15 cellular contexts compared by ENCODE assay signal in genomic region chr18:12564378-12564777, GRCh38.
DNase-seq lines count a peak whose midpoint lies in the region; ATAC-seq, FAIRE-seq and TF ChIP-seq lines count a peak whose summit lies in the region.
"Had no signal": no experiment of that assay in that cellular context is flagged by ENCODE, and none has a peak within 500 bp of the region (broad histone marks: within the 10 kb centered on the region; RNA-seq: fewer than 3 reads in every experiment).

No MANE protein-coding gene starts in this region.

- peaks cover 27% of the 10 kb centered on the region for H3K9me3 Mint-ChIP-seq in WTC11
- peaks cover 21% of the 10 kb centered on the region for H3K9me3 Mint-ChIP-seq in osteocyte (ENCODE audit: unreplicated experiment)
- H3K9me3 Mint-ChIP-seq in activated naive CD8-positive, alpha-beta T cell treated with anti-CD3 and anti-CD28 coated beads, Interleukin-2, amount 50 U/mL, for 24 hours: no peaks in the 10 kb centered on the region
- H3K9me3 Mint-ChIP-seq: CD4-positive, alpha-beta T cell had no signal

- H3K4me1 Mint-ChIP-seq in WTC11: peaks cover 10% of the 10 kb centered on the region
- H3K4me1 Mint-ChIP-seq in osteocyte (ENCODE audit: unreplicated experiment): peaks cover 12% of the 10 kb centered on the region
- no peaks in the 10 kb centered on the region for H3K4me1 Mint-ChIP-seq in activated naive CD8-positive, alpha-beta T cell treated with anti-CD3 and anti-CD28 coated beads, Interleukin-2, amount 50 U/mL, for 24 hours
- H3K4me1 Mint-ChIP-seq: B cell had no signal

- H3K36me3 Mint-ChIP-seq in WTC11 (peaks cover 17% of the 10 kb centered on the region), osteocyte (ENCODE audit: unreplicated experiment) (peaks cover 14% of the 10 kb centered on the region)
- no peaks in the 10 kb centered on the region for H3K36me3 Mint-ChIP-seq in activated naive CD8-positive, alpha-beta T cell treated with anti-CD3 and anti-CD28 coated beads, Interleukin-2, amount 50 U/mL, for 24 hours (ENCODE audit: low read depth)

- TF ChIP-seq POLR2A in H54 (IDR thresholded peaks at IDR 0.05; ENCODE audit: low read depth, low read length): no peak

- no peak for TF ChIP-seq CTCF in WTC11 (IDR thresholded peaks at IDR 0.05)
- no peak for TF ChIP-seq CTCF in osteocyte (IDR thresholded peaks at IDR 0.05)

- H3K27me3 Mint-ChIP-seq in WTC11 (ENCODE audit: low read depth): no peaks in the 10 kb centered on the region
- no peaks in the 10 kb centered on the region for H3K27me3 Mint-ChIP-seq in osteocyte (ENCODE audit: unreplicated experiment)
- H3K27me3 Mint-ChIP-seq in activated naive CD8-positive, alpha-beta T cell treated with anti-CD3 and anti-CD28 coated beads, Interleukin-2, amount 50 U/mL, for 24 hours: peaks cover 14% of the 10 kb centered on the region

- ATAC-seq in WTC11 (0 out of 2 replicates have a peak, but pooled peaks have one; percentile 36), left lobe of liver (peak; percentile 90), HG02840 (IDR thresholded peaks at IDR 0.05; ENCODE audit: low FRiP score, unreplicated experiment) (no peak)
- ATAC-seq in activated naive CD8-positive, alpha-beta T cell treated with anti-CD3 and anti-CD28 coated beads, Interleukin-2, amount 50 U/mL, for 24 hours: no peak
- ATAC-seq: HCT116 had no signal

- FAIRE-seq in H54 (lab: Jason Lieb, UNC): peak; percentile 23

- H3K27ac Mint-ChIP-seq in WTC11 (no peak overlapping the region), osteocyte (ENCODE audit: unreplicated experiment) (no peak overlapping the region)
- H3K27ac Mint-ChIP-seq in activated naive CD8-positive, alpha-beta T cell treated with anti-CD3 and anti-CD28 coated beads, Interleukin-2, amount 50 U/mL, for 24 hours: no peak overlapping the region
- H3K27ac Mint-ChIP-seq: B cell; CD4-positive, alpha-beta T cell; IgD-negative memory B cell had no signal

- DNase-seq in H54 (ENCODE audit: insufficient read length, low spot score) (no peak), WTC11 (ENCODE audit: low spot score) (no peak), left lobe of liver (ENCODE audit: low spot score) (no peak), osteocyte (ENCODE audit: extremely low spot score, unreplicated experiment) (peak; percentile 49), mucosa of gallbladder (ENCODE audit: low spot score) (no peak)
- no peak for DNase-seq in activated naive CD8-positive, alpha-beta T cell treated with anti-CD3 and anti-CD28 coated beads, Interleukin-2, amount 50 U/mL, for 24 hours
- DNase-seq: C1 segment of cervical spinal cord; Calu3; CD4-positive, alpha-beta T cell; DMS 273 treated with DMSO at 0.1 percent for 48 hours; GOT3 had no signal

- CTCF ChIA-PET in WTC11 (lab: Charles Lee): no interaction called here

- POLR2A ChIA-PET in WTC11 (lab: Charles Lee): no interaction called here

- no peak overlapping the region for H3K4me3 Mint-ChIP-seq in WTC11
- H3K4me3 Mint-ChIP-seq in osteocyte (ENCODE audit: unreplicated experiment): no peak overlapping the region
- no peak overlapping the region for H3K4me3 Mint-ChIP-seq in activated naive CD8-positive, alpha-beta T cell treated with anti-CD3 and anti-CD28 coated beads, Interleukin-2, amount 50 U/mL, for 24 hours
- H3K4me3 Mint-ChIP-seq: B cell; CD4-positive, alpha-beta T cell; IgD-negative memory B cell had no signal

TF ChIP-seq in WTC11, 78 proteins besides CTCF, POLR2A, EP300 and RAD21:
- TF ChIP-seq MXD4 (CRISPR knock-in tag; IDR thresholded peaks at IDR 0.05; ENCODE audit: borderline replicate concordance): no peak
- TF ChIP-seq, protein P1, sequence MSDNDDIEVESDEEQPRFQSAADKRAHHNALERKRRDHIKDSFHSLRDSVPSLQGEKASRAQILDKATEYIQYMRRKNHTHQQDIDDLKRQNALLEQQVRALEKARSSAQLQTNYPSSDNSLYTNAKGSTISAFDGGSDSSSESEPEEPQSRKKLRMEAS (CRISPR knock-in tag; IDR thresholded peaks at IDR 0.05): no peak
- TF ChIP-seq RORB (CRISPR knock-in tag; IDR thresholded peaks at IDR 0.05): no peak
- TF ChIP-seq NR2C2 (CRISPR knock-in tag; IDR thresholded peaks at IDR 0.05): no peak
- no peak for TF ChIP-seq RELA (CRISPR knock-in tag; IDR thresholded peaks at IDR 0.05; ENCODE audit: borderline replicate concordance)
- TF ChIP-seq SMAD3 (CRISPR knock-in tag; IDR thresholded peaks at IDR 0.05; ENCODE audit: borderline replicate concordance): no peak
- TF ChIP-seq, protein P2, sequence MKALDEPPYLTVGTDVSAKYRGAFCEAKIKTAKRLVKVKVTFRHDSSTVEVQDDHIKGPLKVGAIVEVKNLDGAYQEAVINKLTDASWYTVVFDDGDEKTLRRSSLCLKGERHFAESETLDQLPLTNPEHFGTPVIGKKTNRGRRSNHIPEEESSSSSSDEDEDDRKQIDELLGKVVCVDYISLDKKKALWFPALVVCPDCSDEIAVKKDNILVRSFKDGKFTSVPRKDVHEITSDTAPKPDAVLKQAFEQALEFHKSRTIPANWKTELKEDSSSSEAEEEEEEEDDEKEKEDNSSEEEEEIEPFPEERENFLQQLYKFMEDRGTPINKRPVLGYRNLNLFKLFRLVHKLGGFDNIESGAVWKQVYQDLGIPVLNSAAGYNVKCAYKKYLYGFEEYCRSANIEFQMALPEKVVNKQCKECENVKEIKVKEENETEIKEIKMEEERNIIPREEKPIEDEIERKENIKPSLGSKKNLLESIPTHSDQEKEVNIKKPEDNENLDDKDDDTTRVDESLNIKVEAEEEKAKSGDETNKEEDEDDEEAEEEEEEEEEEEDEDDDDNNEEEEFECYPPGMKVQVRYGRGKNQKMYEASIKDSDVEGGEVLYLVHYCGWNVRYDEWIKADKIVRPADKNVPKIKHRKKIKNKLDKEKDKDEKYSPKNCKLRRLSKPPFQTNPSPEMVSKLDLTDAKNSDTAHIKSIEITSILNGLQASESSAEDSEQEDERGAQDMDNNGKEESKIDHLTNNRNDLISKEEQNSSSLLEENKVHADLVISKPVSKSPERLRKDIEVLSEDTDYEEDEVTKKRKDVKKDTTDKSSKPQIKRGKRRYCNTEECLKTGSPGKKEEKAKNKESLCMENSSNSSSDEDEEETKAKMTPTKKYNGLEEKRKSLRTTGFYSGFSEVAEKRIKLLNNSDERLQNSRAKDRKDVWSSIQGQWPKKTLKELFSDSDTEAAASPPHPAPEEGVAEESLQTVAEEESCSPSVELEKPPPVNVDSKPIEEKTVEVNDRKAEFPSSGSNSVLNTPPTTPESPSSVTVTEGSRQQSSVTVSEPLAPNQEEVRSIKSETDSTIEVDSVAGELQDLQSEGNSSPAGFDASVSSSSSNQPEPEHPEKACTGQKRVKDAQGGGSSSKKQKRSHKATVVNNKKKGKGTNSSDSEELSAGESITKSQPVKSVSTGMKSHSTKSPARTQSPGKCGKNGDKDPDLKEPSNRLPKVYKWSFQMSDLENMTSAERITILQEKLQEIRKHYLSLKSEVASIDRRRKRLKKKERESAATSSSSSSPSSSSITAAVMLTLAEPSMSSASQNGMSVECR (CRISPR knock-in tag; IDR thresholded peaks at IDR 0.05; ENCODE audit: borderline replicate concordance): no peak
- no peak for TF ChIP-seq ZNF423 (CRISPR knock-in tag; IDR thresholded peaks at IDR 0.05)
- TF ChIP-seq FOXP1 (CRISPR knock-in tag; IDR thresholded peaks at IDR 0.05; ENCODE audit: borderline replicate concordance): no peak

Comparison
In these comparisons a context has a peak if more than half of its experiments do, and no peak if none do; other contexts are left out.
1. ATAC-seq: peak in WTC11 (single experiment) and left lobe of liver (single experiment); none in activated naive CD8-positive, alpha-beta T cell treated with anti-CD3 and anti-CD28 coated beads, Interleukin-2, amount 50 U/mL, for 24 hours (single experiment) and HG02840 (single experiment).